In genomic region chr5:169744336-169744735, GRCh38 we compare ENCODE assay signal across 24 cellular contexts.
A peak's percentile ranks its signal among the peaks of the same experiment; 100 is the strongest.
DNase-seq lines count a peak whose midpoint lies in the region; ATAC-seq and TF ChIP-seq lines count a peak whose summit lies in the region.
"Had no signal": no experiment of that assay in that cellular context is flagged by ENCODE, and none has a peak within 500 bp of the region (broad histone marks: within the 10 kb centered on the region; RNA-seq: fewer than 3 reads in every experiment).

No MANE protein-coding gene starts in this region.

- no peak overlapping the region for H3K4me3 ChIP-seq in esophagus squamous epithelium
- H3K4me3 ChIP-seq: BLaER1, gastroesophageal sphincter, mucosa of descending colon, right lobe of liver had no signal

- TF ChIP-seq POLR2A in esophagus squamous epithelium (IDR thresholded peaks at IDR 0.05), result no peak

- ATAC-seq in stimulated activated naive CD8-positive, alpha-beta T cell treated with anti-CD3 and anti-CD28 coated beads, Interleukin-15, amount 100 ng/mL, for 72 hours, result no peak
- no peak for ATAC-seq in stimulated activated naive CD8-positive, alpha-beta T cell treated with anti-CD3 and anti-CD28 coated beads, Interleukin-15, Interleukin-2, amounts not matched to agents 100 U/mL and 50 U/mL, for 24 hours
- ATAC-seq in effector memory CD8-positive, alpha-beta T cell (replicated peaks), result no peak
- ATAC-seq in natural killer cell (no peak), GM19035 (IDR thresholded peaks at IDR 0.05; ENCODE audit: unreplicated experiment) (no peak)
- ATAC-seq: activated CD8-positive, alpha-beta memory T cell treated with anti-CD3 and anti-CD28 coated beads, Interleukin-2, amount 10 ng/mL, durations not matched to agents 7 days and 5 days; gastroesophageal sphincter; HCT116; mucosa of descending colon; right lobe of liver; SK-N-SH treated with all-trans-retinoic acid at 6 μM for 48 hours had no signal

- H3K4me1 Mint-ChIP-seq in stimulated activated naive CD8-positive, alpha-beta T cell treated with anti-CD3 and anti-CD28 coated beads, Interleukin-15, amount 100 ng/mL, for 72 hours, result peaks cover 14% of the 10 kb centered on the region
- peaks cover 8 to 30% of the 10 kb centered on the region in 2 donors for H3K4me1 Mint-ChIP-seq in effector memory CD8-positive, alpha-beta T cell (ENCODE audit: low read depth in 2 of 2)
- H3K4me1 Mint-ChIP-seq in natural killer cell, result peaks cover 15 to 30% of the 10 kb centered on the region in 2 donors
- H3K4me1 Mint-ChIP-seq: neural crest cell had no signal

- H3K36me3 Mint-ChIP-seq in effector memory CD8-positive, alpha-beta T cell (ENCODE audit: insufficient read depth), result peaks cover 75% of the 10 kb centered on the region
- H3K36me3 Mint-ChIP-seq in natural killer cell, result peaks cover 8% of the 10 kb centered on the region

- H3K27me3 ChIP-seq in esophagus squamous epithelium, result no peaks in the 10 kb centered on the region
- H3K27me3 ChIP-seq: BLaER1, gastroesophageal sphincter, right lobe of liver had no signal

- no peak overlapping the region for H3K4me3 Mint-ChIP-seq in stimulated activated naive CD8-positive, alpha-beta T cell treated with anti-CD3 and anti-CD28 coated beads, Interleukin-15, amount 100 ng/mL, for 72 hours
- H3K4me3 Mint-ChIP-seq in effector memory CD8-positive, alpha-beta T cell, result no peak overlapping the region
- no peak overlapping the region for H3K4me3 Mint-ChIP-seq in natural killer cell
- H3K4me3 Mint-ChIP-seq: activated CD8-positive, alpha-beta memory T cell treated with anti-CD3 and anti-CD28 coated beads, Interleukin-2, amount 10 ng/mL, durations not matched to agents 7 days and 5 days; neural crest cell had no signal

- H3K27ac ChIP-seq in esophagus squamous epithelium, result no peak overlapping the region
- H3K27ac ChIP-seq: BLaER1, gastroesophageal sphincter, right lobe of liver had no signal

- intact Hi-C loops in natural killer cell (cut with micrococcal nuclease), result no loop called here
- intact Hi-C loops in esophagus squamous epithelium (cut with DNase I), result no loop called here

- peak overlapping the region; percentile 36 to 42 for H3K27ac Mint-ChIP-seq in stimulated activated naive CD8-positive, alpha-beta T cell treated with anti-CD3 and anti-CD28 coated beads, Interleukin-15, amount 100 ng/mL, for 72 hours
- peak overlapping the region; percentile 5 to 45 for H3K27ac Mint-ChIP-seq in effector memory CD8-positive, alpha-beta T cell
- peak overlapping the region; percentile 1 to 13 for H3K27ac Mint-ChIP-seq in natural killer cell
- H3K27ac Mint-ChIP-seq: activated CD8-positive, alpha-beta memory T cell treated with anti-CD3 and anti-CD28 coated beads, Interleukin-2, amount 10 ng/mL, durations not matched to agents 7 days and 5 days had no signal

- no peaks in the 10 kb centered on the region for H3K27me3 Mint-ChIP-seq in stimulated activated naive CD8-positive, alpha-beta T cell treated with anti-CD3 and anti-CD28 coated beads, Interleukin-15, amount 100 ng/mL, for 72 hours
- H3K27me3 Mint-ChIP-seq in effector memory CD8-positive, alpha-beta T cell, result no peaks in the 10 kb centered on the region
- H3K27me3 Mint-ChIP-seq in natural killer cell (ENCODE audit: low read depth in 2 of 2), result no peaks in the 10 kb centered on the region
- H3K27me3 Mint-ChIP-seq: activated CD8-positive, alpha-beta memory T cell treated with anti-CD3 and anti-CD28 coated beads, Interleukin-2, amount 10 ng/mL, durations not matched to agents 7 days and 5 days had no signal

- H3K9me3 ChIP-seq in esophagus squamous epithelium, result no peaks in the 10 kb centered on the region
- H3K9me3 ChIP-seq: BLaER1, Caco-2, gastroesophageal sphincter, mucosa of descending colon, right lobe of liver had no signal

- no peaks in the 10 kb centered on the region for H3K36me3 ChIP-seq in esophagus squamous epithelium
- H3K36me3 ChIP-seq: gastroesophageal sphincter, right lobe of liver had no signal

- no peaks in the 10 kb centered on the region for H3K9me3 Mint-ChIP-seq in stimulated activated naive CD8-positive, alpha-beta T cell treated with anti-CD3 and anti-CD28 coated beads, Interleukin-15, amount 100 ng/mL, for 72 hours
- H3K9me3 Mint-ChIP-seq in effector memory CD8-positive, alpha-beta T cell, result no peaks in the 10 kb centered on the region
- no peaks in the 10 kb centered on the region for H3K9me3 Mint-ChIP-seq in natural killer cell
- H3K9me3 Mint-ChIP-seq: neural crest cell had no signal

- H3K4me1 ChIP-seq in esophagus squamous epithelium, result no peaks in the 10 kb centered on the region
- H3K4me1 ChIP-seq: Caco-2, gastroesophageal sphincter, right lobe of liver had no signal

- no peak for TF ChIP-seq CTCF in natural killer cell (IDR thresholded peaks at IDR 0.05)
- no peak for TF ChIP-seq CTCF in esophagus squamous epithelium (IDR thresholded peaks at IDR 0.05)

- no peak for DNase-seq in stimulated activated naive CD8-positive, alpha-beta T cell treated with anti-CD3 and anti-CD28 coated beads, Interleukin-15, amount 100 ng/mL, for 72 hours
- no peak for DNase-seq in stimulated activated naive CD8-positive, alpha-beta T cell treated with anti-CD3 and anti-CD28 coated beads, Interleukin-15, Interleukin-2, amounts not matched to agents 100 U/mL and 50 U/mL, for 24 hours
- DNase-seq in effector memory CD8-positive, alpha-beta T cell, result no peak
- DNase-seq in natural killer cell (no peak), esophagus squamous epithelium (lab: John Stamatoyannopoulos, UW) (no peak), DMS153 treated with DMSO at 0.1 percent for 48 hours (lab: John Stamatoyannopoulos, UW; ENCODE audit: unreplicated experiment) (no peak), NCI-H2081 treated with DMSO at 0.1 percent for 48 hours (lab: John Stamatoyannopoulos, UW) (no peak)
- DNase-seq: activated CD4-positive, alpha-beta T cell treated with anti-CD3 and anti-CD28 coated beads for 48 hours; activated CD8-positive, alpha-beta memory T cell treated with anti-CD3 and anti-CD28 coated beads, Interleukin-2, amount 10 ng/mL, durations not matched to agents 7 days and 5 days; Caco-2; DMS79 treated with DMSO at 0.1 percent for 48 hours; hippocampal formation; mucosa of descending colon; NCI-H1048; NCI-H2029 treated with DMSO at 0.1 percent for 48 hours; NCI-H446; posterior cingulate gyrus; right lobe of liver had no signal

- 20 to 62% methylated on average over 1 of the region's 1 CpG for WGBS in esophagus squamous epithelium, 2 donors
